Comparison of ENCODE assay signal across 13 cellular contexts in genomic region chr11:124285610-124286344, GRCh38. TPM values are rescaled to one million over a fixed set of nuclear protein-coding genes. Genes with fewer than 3 reads are reported as not detected.
A peak's percentile ranks its signal among the peaks of the same experiment; 100 is the strongest.
DNase-seq lines count a peak whose midpoint lies in the region; ATAC-seq and TF ChIP-seq lines count a peak whose summit lies in the region.
"Had no signal": no experiment of that assay in that cellular context is flagged by ENCODE, and none has a peak within 500 bp of the region (broad histone marks: within the 10 kb centered on the region; RNA-seq: fewer than 3 reads in every experiment).

No MANE protein-coding gene starts in this region.

- no peak for ATAC-seq in HG03097 (IDR thresholded peaks at IDR 0.05; ENCODE audit: low FRiP score, unreplicated experiment)
- no peak for ATAC-seq in GM18861 (IDR thresholded peaks at IDR 0.05; ENCODE audit: unreplicated experiment)

- no peaks in the 10 kb centered on the region for H3K9me3 ChIP-seq in hepatocyte (ENCODE audit: low read depth)

- no peaks in the 10 kb centered on the region for H3K79me2 ChIP-seq in hepatocyte

- TF ChIP-seq CTCF in astrocyte of the cerebellum (IDR thresholded peaks at IDR 0.05; ENCODE audit: low read depth, low read length, missing control alignments) (no peak), hepatocyte (IDR thresholded peaks at IDR 0.05; ENCODE audit: poor library complexity) (no peak)

- no peak overlapping the region for H3K27ac ChIP-seq in hepatocyte

- no peaks in the 10 kb centered on the region for H3K9me2 ChIP-seq in hepatocyte (replicated peaks; ENCODE audit: insufficient read depth)

- in situ Hi-C loops in Caki2 (cut with HindIII; ENCODE audit: low pct_unique_long_range_greater_than_20kb, low sequenced_read_pairs): no loop called here
- in situ Hi-C loops in astrocyte of the cerebellum (cut with HindIII; ENCODE audit: low sequenced_read_pairs): no loop called here

- no peaks in the 10 kb centered on the region for H3K27me3 ChIP-seq in hepatocyte

- no peaks in the 10 kb centered on the region for H4K20me1 ChIP-seq in hepatocyte (ENCODE audit: insufficient read depth, poor library complexity, severe bottlenecking)

- 71% methylated on average over 3 of the region's 3 CpGs for WGBS in hepatocyte (ENCODE audit: low lambda C conversion rate, missing lambda C conversion rate)

- H3K4me2 ChIP-seq in hepatocyte: no peak overlapping the region

- no peaks in the 10 kb centered on the region for H3K36me3 ChIP-seq in hepatocyte (replicated peaks; ENCODE audit: insufficient read depth, low read depth)

- H2AFZ ChIP-seq in hepatocyte: no peak overlapping the region

- no peak overlapping the region for H3K4me3 ChIP-seq in Jurkat, Clone E6-1 (ENCODE audit: low read length)
- H3K4me3 ChIP-seq in astrocyte of the cerebellum (ENCODE audit: low read depth, low read length): no peak overlapping the region
- no peak overlapping the region for H3K4me3 ChIP-seq in hepatocyte

- no peaks in the 10 kb centered on the region for H3K4me1 ChIP-seq in hepatocyte (ENCODE audit: insufficient read depth)

- DNase-seq in Caki2 (ENCODE audit: low read depth): peak; percentile 62
- peak; percentile 10 for DNase-seq in Jurkat, Clone E6-1 (ENCODE audit: low read depth, low spot score)
- DNase-seq in astrocyte of the cerebellum (ENCODE audit: low read depth): peak; percentile 67
- DNase-seq in glomerular endothelial cell (ENCODE audit: extremely low read depth, low read depth, low spot score): peak; percentile 61
- DNase-seq in hepatocyte (ENCODE audit: low spot score): no peak
- DNase-seq in superior temporal gyrus (ENCODE audit: extremely low spot score): no peak
- DNase-seq: activated CD4-positive, alpha-beta T cell treated with anti-CD3 and anti-CD28 coated beads, Interleukin-2, amount 10 ng/mL, durations not matched to agents 24 days and 14 days; CD4-positive, alpha-beta memory T cell; Kasumi-1; T-helper 2 cell had no signal

RNA-seq across cellular contexts. Expression of gene OR8D1, which starts 28.0 kb away (rescaled TPM):
- not detected in 2 replicates for total RNA-seq in Caki2 (2014; rRNA removed; shearing (Covaris generic); ENCODE audit: low replicate concordance)
- polyA plus RNA-seq in Jurkat, Clone E6-1 (2012; ENCODE audit: insufficient read depth, insufficient read length): not detected
- not detected in 2 replicates for total RNA-seq in glomerular endothelial cell
- total RNA-seq in hepatocyte: not detected in 2 replicates
- not detected in 2 replicates for polyA plus RNA-seq in hepatocyte
- total RNA-seq: activated CD4-positive, alpha-beta T cell treated with anti-CD3 and anti-CD28 coated beads, Interleukin-2, amount 10 ng/mL, durations not matched to agents 24 days and 14 days; cardiac septum; CD4-positive, alpha-beta memory T cell had no signal
- polyA plus RNA-seq: CD4-positive, alpha-beta memory T cell had no signal

RNA-seq across cellular contexts. Expression of gene OR8G5, which starts 29.6 kb away (rescaled TPM):
- total RNA-seq in Caki2 (2014; rRNA removed; shearing (Covaris generic); ENCODE audit: low replicate concordance): not detected in 2 replicates
- not detected for polyA plus RNA-seq in Jurkat, Clone E6-1 (2012; ENCODE audit: insufficient read depth, insufficient read length)
- total RNA-seq in glomerular endothelial cell: not detected in 2 replicates
- total RNA-seq in hepatocyte: not detected in 2 replicates
- polyA plus RNA-seq in hepatocyte: not detected in 2 replicates
- total RNA-seq: activated CD4-positive, alpha-beta T cell treated with anti-CD3 and anti-CD28 coated beads, Interleukin-2, amount 10 ng/mL, durations not matched to agents 24 days and 14 days; cardiac septum; CD4-positive, alpha-beta memory T cell had no signal
- polyA plus RNA-seq: CD4-positive, alpha-beta memory T cell had no signal

RNA-seq across cellular contexts. Expression of gene OR8D2, which starts 34.2 kb away (rescaled TPM):
- not detected in 2 replicates for total RNA-seq in Caki2 (2014; rRNA removed; shearing (Covaris generic); ENCODE audit: low replicate concordance)
- not detected for polyA plus RNA-seq in Jurkat, Clone E6-1 (2012; ENCODE audit: insufficient read depth, insufficient read length)
- not detected in 2 replicates for total RNA-seq in glomerular endothelial cell
- total RNA-seq in hepatocyte: not detected in 2 replicates
- not detected in 2 replicates for polyA plus RNA-seq in hepatocyte
- total RNA-seq: activated CD4-positive, alpha-beta T cell treated with anti-CD3 and anti-CD28 coated beads, Interleukin-2, amount 10 ng/mL, durations not matched to agents 24 days and 14 days; cardiac septum; CD4-positive, alpha-beta memory T cell had no signal
- polyA plus RNA-seq: CD4-positive, alpha-beta memory T cell had no signal

RNA-seq across cellular contexts. Expression of gene OR8G1, which starts 44.9 kb away (rescaled TPM):
- total RNA-seq in Caki2 (2014; rRNA removed; shearing (Covaris generic); ENCODE audit: low replicate concordance): not detected in 2 replicates
- not detected for polyA plus RNA-seq in Jurkat, Clone E6-1 (2012; ENCODE audit: insufficient read depth, insufficient read length)
- total RNA-seq in glomerular endothelial cell (not detected in 2 replicates), hepatocyte (not detected in 2 replicates)
- not detected in 2 replicates for polyA plus RNA-seq in hepatocyte
- total RNA-seq: activated CD4-positive, alpha-beta T cell treated with anti-CD3 and anti-CD28 coated beads, Interleukin-2, amount 10 ng/mL, durations not matched to agents 24 days and 14 days; cardiac septum; CD4-positive, alpha-beta memory T cell had no signal
- polyA plus RNA-seq: CD4-positive, alpha-beta memory T cell had no signal

Comparison
In these comparisons a context has a peak if more than half of its experiments do, and no peak if none do; other contexts are left out.
1. DNase-seq: peak in Caki2 (single experiment), Jurkat, Clone E6-1 (single experiment), astrocyte of the cerebellum (single experiment) and glomerular endothelial cell (single experiment); none in hepatocyte (single experiment) and superior temporal gyrus (single experiment).